In the genomic region with DNA sequence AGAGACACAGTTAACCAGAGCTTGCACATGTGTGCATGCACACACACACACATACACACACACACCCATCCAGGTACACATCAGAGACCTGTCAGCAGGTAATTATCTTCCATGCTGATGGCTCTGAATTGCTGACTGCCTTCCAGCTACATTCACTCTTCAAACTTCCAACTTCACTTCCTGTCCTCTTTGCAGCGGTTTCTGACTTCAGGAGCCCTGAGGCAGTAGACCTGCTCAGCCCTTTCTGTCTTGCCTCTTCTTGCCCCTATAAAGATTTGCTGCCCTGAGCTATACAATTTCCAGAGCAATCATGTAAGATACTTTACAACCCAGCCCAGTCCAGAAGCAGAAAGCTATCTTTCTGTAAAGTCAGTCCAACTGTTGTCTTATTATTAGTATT, we compare ENCODE assay signal across 19 cellular contexts.
"Had no signal": no experiment of that assay in that cellular context is flagged by ENCODE, and none has a peak within 500 bp of the region (broad histone marks: within the 10 kb centered on the region; RNA-seq: fewer than 3 reads in every experiment).

No MANE protein-coding gene starts in this region.

- H3K4me1 Mint-ChIP-seq: activated CD4-positive, alpha-beta T cell treated with anti-CD3 and anti-CD28 coated beads, Interleukin-2, amount 10 ng/mL, durations not matched to agents 24 days and 14 days; activated naive CD8-positive, alpha-beta T cell treated with anti-CD3 and anti-CD28 coated beads for 36 hours; central memory CD8-positive, alpha-beta T cell had no signal

- H3K9me3 ChIP-seq: body of pancreas, tibial nerve had no signal

- H3K4me3 Mint-ChIP-seq: activated CD4-positive, alpha-beta T cell treated with anti-CD3 and anti-CD28 coated beads, Interleukin-2, amount 10 ng/mL, durations not matched to agents 24 days and 14 days; activated naive CD8-positive, alpha-beta T cell treated with anti-CD3 and anti-CD28 coated beads for 36 hours; central memory CD8-positive, alpha-beta T cell; effector memory CD8-positive, alpha-beta T cell; nephron had no signal

- H3K36me3 Mint-ChIP-seq: activated naive CD8-positive, alpha-beta T cell treated with anti-CD3 and anti-CD28 coated beads for 36 hours had no signal

- H3K27me3 ChIP-seq: body of pancreas, tibial nerve had no signal

- H3K27me3 Mint-ChIP-seq: activated CD4-positive, alpha-beta T cell treated with anti-CD3 and anti-CD28 coated beads, Interleukin-2, amount 10 ng/mL, durations not matched to agents 24 days and 14 days had no signal

- ATAC-seq: body of pancreas; effector memory CD8-positive, alpha-beta T cell; left ventricle myocardium superior; right cardiac atrium had no signal

- H3K27ac ChIP-seq: body of pancreas, tibial nerve had no signal

- H3K36me3 ChIP-seq: tibial nerve had no signal

- H3K4me1 ChIP-seq: tibial nerve had no signal

- H3K27ac Mint-ChIP-seq: activated CD4-positive, alpha-beta T cell treated with anti-CD3 and anti-CD28 coated beads, Interleukin-2, amount 10 ng/mL, durations not matched to agents 24 days and 14 days; activated naive CD8-positive, alpha-beta T cell treated with anti-CD3 and anti-CD28 coated beads for 36 hours; effector memory CD8-positive, alpha-beta T cell; nephron; progenitor cell of endocrine pancreas had no signal

- H3K9me3 Mint-ChIP-seq: activated CD4-positive, alpha-beta T cell treated with anti-CD3 and anti-CD28 coated beads, Interleukin-2, amount 10 ng/mL, durations not matched to agents 24 days and 14 days; central memory CD8-positive, alpha-beta T cell; effector memory CD8-positive, alpha-beta T cell; nephron had no signal

- H3K4me3 ChIP-seq: body of pancreas, skin epidermis, tibial nerve had no signal

- DNase-seq: activated CD4-positive, alpha-beta T cell treated with anti-CD3 and anti-CD28 coated beads, Interleukin-2, amount 10 ng/mL, durations not matched to agents 24 days and 14 days; activated CD4-positive, CD25-positive, alpha-beta regulatory T cell; activated CD8-positive, alpha-beta memory T cell treated with anti-CD3 and anti-CD28 coated beads for 24 hours; activated gamma-delta T cell treated with Interleukin-2 at 50 U/mL for 16 hours; activated naive CD8-positive, alpha-beta T cell treated with anti-CD3 and anti-CD28 coated beads for 36 hours; amygdala; body of pancreas; effector memory CD8-positive, alpha-beta T cell; left ventricle myocardium superior; mesenchymal stem cell; right cardiac atrium; stimulated activated CD4-positive, alpha-beta T cell treated with anti-CD3 and anti-CD28 coated beads, Interleukin-15, amount 100 ng/mL, for 24 hours; stimulated activated CD4-positive, alpha-beta T cell treated with anti-CD3 and anti-CD28 coated beads, Interleukin-4, amount 100 ng/mL, for 1 hour; stimulated activated naive CD4-positive, alpha-beta T cell had no signal
